In the genomic region with DNA sequence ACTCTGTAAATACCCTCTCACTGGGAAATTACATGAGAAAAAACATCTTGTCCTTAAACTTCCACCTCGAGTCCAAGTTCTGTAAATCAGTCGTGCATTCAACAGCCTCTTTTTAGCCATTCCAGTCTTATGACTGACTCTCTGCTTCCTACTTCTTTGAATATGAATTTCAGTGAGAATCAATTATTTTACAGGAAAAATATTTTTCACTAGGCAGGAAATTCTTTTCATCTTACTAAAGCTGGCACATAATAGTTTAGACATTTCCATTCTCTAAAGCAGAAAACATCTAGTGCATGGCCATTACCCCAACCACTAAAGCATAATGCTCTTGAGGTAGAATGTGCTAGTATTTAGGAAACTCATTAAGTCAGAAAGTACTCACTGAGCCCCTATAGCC, we compare ENCODE assay signal across 21 cellular contexts.
"Had no signal": no experiment of that assay in that cellular context is flagged by ENCODE, and none has a peak within 500 bp of the region (broad histone marks: within the 10 kb centered on the region; RNA-seq: fewer than 3 reads in every experiment).

No MANE protein-coding gene starts in this region.

- H3K27ac ChIP-seq: cardiac muscle cell, parathyroid adenoma, skin epidermis, uterus had no signal

- H3K9ac ChIP-seq: parathyroid adenoma had no signal

- DNase-seq: activated CD4-positive, alpha-beta T cell treated with anti-CD3 and anti-CD28 coated beads for 4 hours; activated CD4-positive, alpha-beta T cell treated with anti-CD3 and anti-CD28 coated beads, Interleukin-2, amount 50 U/mL, for 48 hours; activated CD4-positive, CD25-positive, alpha-beta regulatory T cell; activated CD8-positive, alpha-beta memory T cell treated with anti-CD3 and anti-CD28 coated beads, Interleukin-2, amount 50 U/mL, for 48 hours; activated naive CD4-positive, alpha-beta T cell; activated naive CD8-positive, alpha-beta T cell treated with anti-CD3 and anti-CD28 coated beads for 36 hours; activated T-cell treated with anti-CD3 and anti-CD28 coated beads, Interleukin-2, amount 50 U/mL, for 4 hours; amniotic stem cell; effector memory CD4-positive, alpha-beta T cell; foreskin melanocyte; hippocampal formation; left cardiac atrium; nucleus accumbens; right cardiac atrium; stimulated activated CD8-positive, alpha-beta memory T cell treated with anti-CD3 and anti-CD28 coated beads, Interleukin-4, amount 100 ng/mL, for 48 hours; stimulated activated naive B cell treated with anti-CD40 and anti-IgM and Interleukin-4, amounts not matched to agents 10 μg/mL and 1 μg/mL and 100 μg/mL, for 72 hours; trophoblast cell; uterus had no signal

- H3K9me3 ChIP-seq: uterus had no signal

- H3K4me1 ChIP-seq: parathyroid adenoma, uterus had no signal

- H3K36me3 ChIP-seq: cardiac muscle cell, uterus had no signal

- H3K27me3 ChIP-seq: cardiac muscle cell, uterus had no signal

- H3K4me3 ChIP-seq: cardiac muscle cell, skin epidermis, uterus had no signal
